ENCODE assay signal across 10 cellular contexts in the genomic region with DNA sequence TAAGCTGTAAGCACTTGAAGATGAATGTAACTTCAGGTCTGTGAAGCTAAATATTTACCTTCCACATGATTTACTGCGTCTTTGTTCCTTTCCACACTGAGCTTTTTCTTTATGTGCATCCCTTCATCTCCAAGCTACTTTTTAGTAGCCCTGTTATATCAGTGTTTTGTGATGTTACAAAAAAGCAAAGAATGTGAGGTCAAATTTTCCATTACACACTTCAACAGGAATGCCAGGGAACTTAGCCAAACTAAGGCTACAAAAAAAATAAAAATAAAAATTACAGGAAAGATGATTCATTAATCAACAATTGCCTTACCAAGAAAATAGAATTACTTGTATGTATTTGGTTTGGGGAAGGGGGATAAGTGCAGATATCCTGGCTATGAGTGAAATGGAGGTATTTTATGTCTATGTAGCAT.
DNase-seq lines count a peak whose midpoint lies in the region; ATAC-seq lines count a peak whose summit lies in the region.
"Had no signal": no experiment of that assay in that cellular context is flagged by ENCODE, and none has a peak within 500 bp of the region (broad histone marks: within the 10 kb centered on the region; RNA-seq: fewer than 3 reads in every experiment).

No MANE protein-coding gene starts in this region.

- peak overlapping the region; percentile 65 for H3K27ac ChIP-seq in duodenal mucosa (ENCODE audit: low read depth, low read length)
- no peak overlapping the region for H3K27ac ChIP-seq in mesendoderm (ENCODE audit: low read depth, low read length)
- H3K27ac ChIP-seq in aorta (ENCODE audit: low read depth in 1 of 2, low read length in 2 of 2): peak overlapping the region in 1 of 2 donors; percentile 100

- intact Hi-C loops in aorta (cut with DNase I): loop anchor here (5.0 to 10.0 kb wide), 6 partner anchors 41 to 194 kb away; no protein-coding TSS in a partner anchor

- no peak overlapping the region for H3K4ac ChIP-seq in mesendoderm (ENCODE audit: low read depth, low read length)

- H3K4me1 Mint-ChIP-seq in activated T-cell treated with anti-CD3 and anti-CD28 coated beads, Interleukin-2, amount 50 U/mL, for 72 hours (ENCODE audit: low read depth): peaks cover 4% of the 10 kb centered on the region

- H3K9me3 ChIP-seq in duodenal mucosa (ENCODE audit: control insufficient read depth in 1 of 2, low read length in 2 of 2) (no peaks in the 10 kb centered on the region), aorta (ENCODE audit: control insufficient read depth, low read length) (no peaks in the 10 kb centered on the region)

- H4K8ac ChIP-seq in mesendoderm (ENCODE audit: low read depth, low read length): no peak overlapping the region

- H3K27ac Mint-ChIP-seq in activated T-cell treated with anti-CD3 and anti-CD28 coated beads, Interleukin-2, amount 50 U/mL, for 72 hours: peak overlapping the region; percentile 25

- no peak overlapping the region for H4K5ac ChIP-seq in mesendoderm (ENCODE audit: low read length)

- H3K18ac ChIP-seq in mesendoderm (ENCODE audit: low read length): no peak overlapping the region

- H2AK5ac ChIP-seq in mesendoderm (ENCODE audit: low read length): no peak overlapping the region

- H3K9ac ChIP-seq in duodenal mucosa (ENCODE audit: low read depth in 1 of 2, low read length in 2 of 2): peak overlapping the region in 1 of 2 donors; percentile 18
- H3K9ac ChIP-seq in mesendoderm (ENCODE audit: low read length): no peak overlapping the region

- no peaks in the 10 kb centered on the region for H3K79me1 ChIP-seq in mesendoderm (ENCODE audit: low read length)

- H3K56ac ChIP-seq in mesendoderm (ENCODE audit: low read length): no peak overlapping the region

- H3K36me3 Mint-ChIP-seq in activated T-cell treated with anti-CD3 and anti-CD28 coated beads, Interleukin-2, amount 50 U/mL, for 72 hours (ENCODE audit: insufficient read depth in 2 of 2): no peaks in the 10 kb centered on the region

- H3K79me2 ChIP-seq in mesendoderm (ENCODE audit: control insufficient read depth, insufficient read depth, low read length): no peaks in the 10 kb centered on the region

- no peak overlapping the region for H3K4me3 Mint-ChIP-seq in activated T-cell treated with anti-CD3 and anti-CD28 coated beads, Interleukin-2, amount 50 U/mL, for 72 hours

- no CpG with 5 or more reads among the region's 1 CpG for WGBS in mesendoderm (ENCODE audit: extremely low coverage, insufficient coverage, low lambda C conversion rate)
- WGBS in aorta, 2 donors: 3 to 7% methylated on average over 1 of the region's 1 CpG

- no peak overlapping the region for H2BK5ac ChIP-seq in mesendoderm (ENCODE audit: low read length)

- H3K9me3 Mint-ChIP-seq in activated T-cell treated with anti-CD3 and anti-CD28 coated beads, Interleukin-2, amount 50 U/mL, for 72 hours: no peaks in the 10 kb centered on the region

- H3K36me3 ChIP-seq in duodenal mucosa (ENCODE audit: control insufficient read depth in 1 of 2, insufficient read depth in 2 of 2, low read length in 2 of 2) (no peaks in the 10 kb centered on the region), mesendoderm (ENCODE audit: control insufficient read depth, insufficient read depth, low read length) (no peaks in the 10 kb centered on the region), aorta (ENCODE audit: control insufficient read depth in 1 of 2, insufficient read depth in 2 of 2, low read length in 1 of 2) (no peaks in the 10 kb centered on the region)

- H2BK15ac ChIP-seq in mesendoderm (replicated peaks; ENCODE audit: low read depth): no peak overlapping the region

- H3K23ac ChIP-seq in mesendoderm (ENCODE audit: low read length): no peak overlapping the region

- no peaks in the 10 kb centered on the region for H3K27me3 Mint-ChIP-seq in activated T-cell treated with anti-CD3 and anti-CD28 coated beads, Interleukin-2, amount 50 U/mL, for 72 hours (ENCODE audit: low read depth)

- H2BK120ac ChIP-seq in mesendoderm (ENCODE audit: low read depth, low read length): no peak overlapping the region

- H3K27me3 ChIP-seq in duodenal mucosa (ENCODE audit: control insufficient read depth in 1 of 2, insufficient read depth in 2 of 2, low read length in 2 of 2): no peaks in the 10 kb centered on the region
- no peaks in the 10 kb centered on the region for H3K27me3 ChIP-seq in mesendoderm (ENCODE audit: insufficient read depth, low read length, poor library complexity)
- H3K27me3 ChIP-seq in aorta (ENCODE audit: control insufficient read depth in 1 of 2, insufficient read depth in 2 of 2, low read length in 1 of 2): no peaks in the 10 kb centered on the region

- H3K4me3 ChIP-seq in duodenal mucosa (ENCODE audit: low read depth in 1 of 2, low read length in 2 of 2): no peak overlapping the region
- no peak overlapping the region for H3K4me3 ChIP-seq in mesendoderm (ENCODE audit: low read length)
- no peak overlapping the region for H3K4me3 ChIP-seq in aorta (ENCODE audit: low read length in 2 of 2)

- no peak for ATAC-seq in activated T-cell treated with anti-CD3 and anti-CD28 coated beads, Interleukin-2, amount 50 U/mL, for 72 hours (replicated peaks in 1 of 2)
- peak; percentile 88 for ATAC-seq in aorta (ENCODE audit: low FRiP score)
- no peak for ATAC-seq in GM21723 (IDR thresholded peaks at IDR 0.05; ENCODE audit: unreplicated experiment)
- no peak for ATAC-seq in HG03095 (IDR thresholded peaks at IDR 0.05; ENCODE audit: unreplicated experiment)

- no peak overlapping the region for H3K4me2 ChIP-seq in mesendoderm (ENCODE audit: low read length)

- DNase-seq in activated T-cell treated with anti-CD3 and anti-CD28 coated beads, Interleukin-2, amount 50 U/mL, for 72 hours: no peak
- no peak for DNase-seq in activated T-cell treated with anti-CD3 and anti-CD28 coated beads, Interleukin-2, amount 50 U/mL, for 1 hour
- peak; percentile 58 for DNase-seq in mesendoderm
- no peak for DNase-seq in aorta
- DNase-seq in HuH-7 (ENCODE audit: low spot score): no peak
- DNase-seq: C1 segment of cervical spinal cord, hippocampal formation had no signal

- peaks cover 6 to 32% of the 10 kb centered on the region in 2 donors for H3K4me1 ChIP-seq in duodenal mucosa (ENCODE audit: control insufficient read depth in 1 of 2, insufficient read depth in 2 of 2, low read length in 2 of 2)
- H3K4me1 ChIP-seq in mesendoderm (ENCODE audit: control insufficient read depth, low read depth, low read length): no peaks in the 10 kb centered on the region
- H3K4me1 ChIP-seq in aorta (ENCODE audit: control insufficient read depth in 1 of 2, insufficient read depth in 2 of 2, low read length in 2 of 2): peaks cover 0 to 5% of the 10 kb centered on the region in 2 donors
